8 cellular contexts compared by ENCODE assay signal in genomic region chr16:30090607-30091332, GRCh38. TPM values are rescaled to one million over a fixed set of nuclear protein-coding genes. Genes with fewer than 3 reads are reported as not detected.
DNase-seq lines count a peak whose midpoint lies in the region; ATAC-seq and TF ChIP-seq lines count a peak whose summit lies in the region.

No MANE protein-coding gene starts in this region.

- 68 to 72% methylated on average over 26 of the region's 26 CpGs for WGBS in heart right ventricle, 2 donors
- WGBS in mammary epithelial cell (ENCODE audit: low coverage, missing lambda C conversion rate) = 100% methylated on average over 6 of the region's 26 CpGs

- dilution Hi-C loops in mammary epithelial cell (cut with HindIII; ENCODE audit: low sequenced_read_pairs) = no loop called here

- H3K4me1 ChIP-seq in heart right ventricle = peaks cover 7 to 80% (median 45%) of the 10 kb centered on the region in 9 donors
- H3K4me1 ChIP-seq in mammary epithelial cell (ENCODE audit: insufficient read depth, low read length) = peaks cover 48% of the 10 kb centered on the region
- H3K4me1 ChIP-seq in uterus = peaks cover 0 to 25% of the 10 kb centered on the region in 2 donors

- BruUV-seq in mammary epithelial cell (replicated peaks; lab: Mats Ljungman, UMichigan) = no TSS peak

- CTCF ChIA-PET in mammary epithelial cell (lab: Charles Lee; ENCODE audit: low non-redundant PET) (interaction anchor here (0.6 kb wide), 1 partner anchor 312 kb away, joined by 14 read pairs; no protein-coding TSS in a partner anchor), GM10248 (lab: Yijun Ruan, JAX) (interaction anchor here (0.8 to 4.6 kb wide), 15 partner anchors 12 to 339 kb away, joined by 3 to 102 read pairs (median 7); partner anchors contain the start of genes ALDOA, C16orf92, CORO1A and DCTPP1)

- no peak for DNase-seq in heart right ventricle
- DNase-seq in left cardiac atrium = no peak
- DNase-seq in mammary epithelial cell = no peak
- no peak for DNase-seq in naive B cell
- no peak for DNase-seq in uterus
- no peak for DNase-seq in GM10248 (ENCODE audit: extremely low spot score)
- DNase-seq in erythroblast (lab: John Stamatoyannopoulos, UW) = no peak
- no peak for DNase-seq in NCI-H1092 (lab: John Stamatoyannopoulos, UW)

- H3K9ac ChIP-seq in mammary epithelial cell (ENCODE audit: insufficient read depth, low read length) = no peak overlapping the region

- H3K9me3 ChIP-seq in heart right ventricle = no peaks in the 10 kb centered on the region
- no peaks in the 10 kb centered on the region for H3K9me3 ChIP-seq in mammary epithelial cell (replicated peaks; ENCODE audit: insufficient read depth, low read length)
- no peaks in the 10 kb centered on the region for H3K9me3 ChIP-seq in uterus

- H3K36me3 Mint-ChIP-seq in naive B cell = peaks cover 11% of the 10 kb centered on the region in 2 donors

- H3K79me2 ChIP-seq in mammary epithelial cell (ENCODE audit: insufficient read depth, low read length) = no peaks in the 10 kb centered on the region

- peaks cover 0 to 29% (median 13%) of the 10 kb centered on the region in 9 donors for H3K36me3 ChIP-seq in heart right ventricle
- H3K36me3 ChIP-seq in mammary epithelial cell (ENCODE audit: insufficient read depth, low read length) = no peaks in the 10 kb centered on the region
- H3K36me3 ChIP-seq in uterus = no peaks in the 10 kb centered on the region

- no peaks in the 10 kb centered on the region for H3K27me3 ChIP-seq in heart right ventricle
- no peaks in the 10 kb centered on the region for H3K27me3 ChIP-seq in mammary epithelial cell (ENCODE audit: insufficient read depth, low read length)
- no peaks in the 10 kb centered on the region for H3K27me3 ChIP-seq in uterus

- POLR2A ChIA-PET in GM10248 (lab: Yijun Ruan, JAX) = interaction anchor here (0.7 to 1.6 kb wide), 4 partner anchors 8 to 272 kb away, joined by 5 to 13 read pairs (median 6); partner anchors contain the start of gene ALDOA

- peak overlapping the region in 1 of 6 donors; percentile 53 for H3K27ac Mint-ChIP-seq in naive B cell

- H3K27ac ChIP-seq in heart right ventricle (peak overlapping the region in 9 of 10 donors; percentile 81 to 95 (median 89)), mammary epithelial cell (ENCODE audit: insufficient read depth, low read depth, low read length) (no peak overlapping the region), uterus (peak overlapping the region; percentile 74 to 91)

- ATAC-seq in heart right ventricle = no peak
- ATAC-seq in left cardiac atrium = no peak
- ATAC-seq in naive B cell (ENCODE audit: low read depth in 2 of 2) = no peak

- H3K4me3 ChIP-seq in heart right ventricle = peak overlapping the region in 9 of 10 donors; percentile 39 to 65 (median 58)
- no peak overlapping the region for H3K4me3 ChIP-seq in mammary epithelial cell (replicated peaks in 1 of 3; ENCODE audit: insufficient read depth in 1 of 3, low read depth in 2 of 3, low read length in 3 of 3)
- no peak overlapping the region for H3K4me3 ChIP-seq in uterus

- peaks cover 0 to 2% (median 0%) of the 10 kb centered on the region in 7 donors for H3K9me3 Mint-ChIP-seq in naive B cell

- peak overlapping the region; percentile 11 to 90 (median 44) for H3K4me3 Mint-ChIP-seq in naive B cell

- H3K4me1 Mint-ChIP-seq in naive B cell = peaks cover 31 to 46% (median 36%) of the 10 kb centered on the region in 3 donors

- H2AFZ ChIP-seq in mammary epithelial cell (ENCODE audit: low read depth, low read length) = peak overlapping the region; percentile 25

- no peak for TF ChIP-seq CTCF in heart right ventricle (IDR thresholded peaks at IDR 0.05)
- TF ChIP-seq CTCF in mammary epithelial cell (conservative IDR thresholded peaks at IDR 0.05 in 1 of 2, IDR thresholded peaks at IDR 0.05 in 1 of 2; ENCODE audit: extremely low read depth in 1 of 2, insufficient read depth in 1 of 2, low read depth in 1 of 2, low read length in 2 of 2) = no peak
- TF ChIP-seq CTCF in uterus (IDR thresholded peaks at IDR 0.05) = no peak
- TF ChIP-seq CTCF in GM10248 (IDR thresholded peaks at IDR 0.05; ENCODE audit: control extremely low read depth, extremely low read depth, low read depth, missing control alignments) = no peak

- no peaks in the 10 kb centered on the region for H3K27me3 Mint-ChIP-seq in naive B cell

- TF ChIP-seq POLR2A in uterus (IDR thresholded peaks at IDR 0.05) = no peak
- no peak for TF ChIP-seq POLR2A in erythroblast (IDR thresholded peaks at IDR 0.05; ENCODE audit: low read length)

- in situ Hi-C loops in mammary epithelial cell (cut with MboI; ENCODE audit: low sequenced_read_pairs in 2 of 2) = loop anchor here (10.0 to 25.0 kb wide), 3 partner anchors 97 to 324 kb away; partner anchors contain the start of genes BOLA2B (in 1 of the 2), CORO1A (in 1 of the 2), SLX1A (in 1 of the 2) and SULT1A3 (in 1 of the 2)

- peak overlapping the region; percentile 97 for H3K4me2 ChIP-seq in mammary epithelial cell (ENCODE audit: insufficient read depth, low read depth, low read length)

- no peaks in the 10 kb centered on the region for H4K20me1 ChIP-seq in mammary epithelial cell (ENCODE audit: insufficient read depth, low read length)

- intact Hi-C loops in heart right ventricle (cut with DNase I) = loop anchor here in 3 of 10 donors (10.0 kb wide), 1 partner anchor 314 kb away; the partner anchor contains the start of gene ZNF771 (in 3 of the 3)
- intact Hi-C loops in left cardiac atrium (cut with DNase I) = loop anchor here in 1 of 2 donors (10.0 kb wide), 3 partner anchors 46 to 564 kb away; partner anchors contain the start of genes FBRS, PRR14 and ZNF771
- intact Hi-C loops in mammary epithelial cell (cut with micrococcal nuclease) = loop anchor here (2.0 to 10.0 kb wide), 3 partner anchors 14 to 604 kb away; partner anchors contain the start of gene SRCAP
- intact Hi-C loops in uterus (cut with DNase I; ENCODE audit: low total_unique reads) = no loop called here

RNA-seq across cellular contexts. Expression of gene TBX6, which starts 1.0 kb away (rescaled TPM):
- total RNA-seq in heart right ventricle = 1 to 10 TPM in 1 of 10 donors, under 1 TPM in 9; 0.28 to 1.4 (median 0.57) TPM
- polyA plus RNA-seq in heart right ventricle = 1 to 10 TPM in 1 of 2 donors, under 1 TPM in 1; 0.28 to 1.7 TPM
- total RNA-seq in left cardiac atrium = under 1 TPM; 0.55 to 0.80 TPM
- total RNA-seq in mammary epithelial cell = under 1 TPM in 1 of 2 donors, not detected in 1; 0.73 TPM
- polyA plus RNA-seq in mammary epithelial cell = 0.05 TPM
- not detected for polyA minus RNA-seq in mammary epithelial cell
- polyA plus RNA-seq in naive B cell (ENCODE audit: low read depth in 6 of 6) = under 1 TPM; 0.18 to 0.64 (median 0.41) TPM
- total RNA-seq in uterus = 1 to 10 TPM in 1 of 4 donors, under 1 TPM in 1, not detected in 2; 0.21 to 1.3 TPM

RNA-seq across cellular contexts. Expression of gene YPEL3, which starts 5.2 kb away (rescaled TPM):
- total RNA-seq in heart right ventricle (100 to 1,000 TPM in 1 of 10 donors, 10 to 100 TPM in 9; 31.5 to 117 (median 42.6) TPM), left cardiac atrium (10 to 100 TPM; 39.5 to 54.1 TPM), mammary epithelial cell (10 to 100 TPM in 1 of 2 donors, 1 to 10 TPM in 1; 9.5 to 25.8 TPM), uterus (100 to 1,000 TPM in 1 of 4 donors, 10 to 100 TPM in 2, 1 to 10 TPM in 1; 9.2 to 158 (median 36.4) TPM)
- polyA plus RNA-seq in heart right ventricle (100 to 1,000 TPM in 1 of 2 donors, 10 to 100 TPM in 1; 75.5 to 203 TPM), mammary epithelial cell (16.3 TPM), naive B cell (ENCODE audit: low read depth in 6 of 6) (100 to 1,000 TPM; 214 to 383 (median 284) TPM)
- polyA minus RNA-seq in mammary epithelial cell = 19.2 TPM

RNA-seq across cellular contexts. Expression of gene PPP4C, which starts 15.0 kb away (rescaled TPM):
- total RNA-seq in heart right ventricle (10 to 100 TPM; 35.2 to 50.0 (median 42.4) TPM), left cardiac atrium (10 to 100 TPM; 34.2 to 41.1 TPM), mammary epithelial cell (100 to 1,000 TPM; 125 to 221 TPM), uterus (10 to 100 TPM; 15.6 to 78.5 (median 64.5) TPM)
- polyA plus RNA-seq in heart right ventricle (10 to 100 TPM; 34.5 to 82.1 TPM), mammary epithelial cell (193 TPM), naive B cell (ENCODE audit: low read depth in 6 of 6) (100 to 1,000 TPM; 180 to 273 (median 206) TPM)
- 303 TPM for polyA minus RNA-seq in mammary epithelial cell

RNA-seq across cellular contexts. Expression of gene GDPD3, which starts 22.6 kb away (rescaled TPM):
- total RNA-seq in heart right ventricle (1 to 10 TPM in 9 of 10 donors, under 1 TPM in 1; 0.85 to 3.6 (median 1.5) TPM), left cardiac atrium (1 to 10 TPM; 2.6 to 3.4 TPM), mammary epithelial cell (under 1 TPM; 0.33 to 0.80 TPM), uterus (10 to 100 TPM in 1 of 4 donors, 1 to 10 TPM in 2, not detected in 1; 1.4 to 16.7 (median 2.3) TPM)
- polyA plus RNA-seq in heart right ventricle (1 to 10 TPM; 1.2 to 6.4 TPM), mammary epithelial cell (0.83 TPM), naive B cell (ENCODE audit: low read depth in 6 of 6) (under 1 TPM in 1 of 6 donors, not detected in 5; 0.31 TPM)
- polyA minus RNA-seq in mammary epithelial cell = 1.6 TPM

RNA-seq across cellular contexts. Expression of gene ALDOA, which starts 25.2 kb away (rescaled TPM):
- total RNA-seq in heart right ventricle (1,000 to 10,000 TPM; 3,057 to 4,582 (median 3,914) TPM), left cardiac atrium (1,000 to 10,000 TPM; 2,548 to 2,783 TPM), mammary epithelial cell (1,000 to 10,000 TPM in 1 of 2 donors, 100 to 1,000 TPM in 1; 758 to 2,329 TPM), uterus (100 to 1,000 TPM; 175 to 905 (median 489) TPM)
- polyA plus RNA-seq in heart right ventricle (1,000 to 10,000 TPM; 2,873 to 3,079 TPM), mammary epithelial cell (2,512 TPM), naive B cell (ENCODE audit: low read depth in 6 of 6) (100 to 1,000 TPM; 627 to 911 (median 721) TPM)
- 3,207 TPM for polyA minus RNA-seq in mammary epithelial cell

Comparison
In these comparisons a context has a peak if more than half of its experiments do, and no peak if none do; other contexts are left out.
1. H3K4me3 ChIP-seq: peak in heart right ventricle (9 of 10); none in mammary epithelial cell (0 of 3) and uterus (0 of 2).